Comparison of ENCODE assay signal across 18 cellular contexts in genomic region chr2:141498561-141498960, GRCh38.
DNase-seq lines count a peak whose midpoint lies in the region; ATAC-seq and TF ChIP-seq lines count a peak whose summit lies in the region.
"Had no signal": no experiment of that assay in that cellular context is flagged by ENCODE, and none has a peak within 500 bp of the region (broad histone marks: within the 10 kb centered on the region; RNA-seq: fewer than 3 reads in every experiment).

No MANE protein-coding gene starts in this region.

- H3K4me3 ChIP-seq in BLaER1 treated with 17β-estradiol and CSF1 and Interleukin-3, amounts not matched to agents 10 nM and 100 nM = no peak overlapping the region
- no peak overlapping the region for H3K4me3 ChIP-seq in thyroid gland (replicated peaks in 1 of 3)
- H3K4me3 ChIP-seq: HAP-1, SJSA1 had no signal

- no peak overlapping the region for H3K9ac ChIP-seq in BLaER1 treated with 17β-estradiol and CSF1 and Interleukin-3, amounts not matched to agents 10 nM and 100 nM

- intact Hi-C loops in thyroid gland (cut with DNase I) = no loop called here

- H4K20me1 ChIP-seq in BLaER1 treated with 17β-estradiol and CSF1 and Interleukin-3, amounts not matched to agents 10 nM and 100 nM = no peaks in the 10 kb centered on the region

- ATAC-seq in GM21737 (IDR thresholded peaks at IDR 0.05; ENCODE audit: unreplicated experiment) (no peak), GM19395 (IDR thresholded peaks at IDR 0.05; ENCODE audit: unreplicated experiment) (no peak)
- ATAC-seq: PC-3 had no signal

- no peak overlapping the region for H3K27ac ChIP-seq in BLaER1 treated with 17β-estradiol and CSF1 and Interleukin-3, amounts not matched to agents 10 nM and 100 nM
- no peak overlapping the region for H3K27ac ChIP-seq in thyroid gland
- H3K27ac ChIP-seq: HL-60, SJSA1 had no signal

- no peaks in the 10 kb centered on the region for H3K36me3 ChIP-seq in BLaER1 treated with 17β-estradiol and CSF1 and Interleukin-3, amounts not matched to agents 10 nM and 100 nM
- no peaks in the 10 kb centered on the region for H3K36me3 ChIP-seq in thyroid gland
- H3K36me3 ChIP-seq: HAP-1, SJSA1 had no signal

- no peak for TF ChIP-seq CTCF in thyroid gland (IDR thresholded peaks at IDR 0.05)

- WGBS in thyroid gland, 2 donors = 83 to 90% methylated on average over 1 of the region's 1 CpG

- peak; percentile 18 for DNase-seq in LHCN-M2 (ENCODE audit: low read depth)
- DNase-seq in astrocyte of the hippocampus (ENCODE audit: low read depth, low spot score) = peak; percentile 51
- DNase-seq in iris pigment epithelial cell (ENCODE audit: low read depth) = peak; percentile 55
- DNase-seq in thyroid gland = no peak
- no peak for DNase-seq in NCI-H1694 treated with DMSO at 0.1 percent for 48 hours (lab: John Stamatoyannopoulos, UW)
- DNase-seq: Calu3; CD4-positive, alpha-beta T cell; DMS79 treated with DMSO at 0.1 percent for 48 hours; NCI-H1048; NCI-H1694; NCI-H69; PC-3 had no signal

- H3K4me1 ChIP-seq in BLaER1 treated with 17β-estradiol and CSF1 and Interleukin-3, amounts not matched to agents 10 nM and 100 nM = peaks cover 5 to 29% (median 19%) of the 10 kb centered on the region in 10 experiments; a peak in 16 of 20 replicates
- H3K4me1 ChIP-seq in thyroid gland = no peaks in the 10 kb centered on the region
- H3K4me1 ChIP-seq: HAP-1 had no signal

- H3K4me2 ChIP-seq in BLaER1 treated with 17β-estradiol and CSF1 and Interleukin-3, amounts not matched to agents 10 nM and 100 nM = peak overlapping the region in 7 of 11 experiments; percentile 11 to 42 (median 31); a peak in 10 of 22 replicates

- H3K27me3 ChIP-seq in BLaER1 treated with 17β-estradiol and CSF1 and Interleukin-3, amounts not matched to agents 10 nM and 100 nM = no peaks in the 10 kb centered on the region
- H3K27me3 ChIP-seq in thyroid gland = no peaks in the 10 kb centered on the region
- H3K27me3 ChIP-seq: SJSA1 had no signal

- H3K9me3 ChIP-seq in BLaER1 treated with 17β-estradiol and CSF1 and Interleukin-3, amounts not matched to agents 10 nM and 100 nM (replicated peaks in 1 of 11) = no peaks in the 10 kb centered on the region; a peak in 1 of 22 replicates
- H3K9me3 ChIP-seq in thyroid gland = no peaks in the 10 kb centered on the region
- H3K9me3 ChIP-seq: HAP-1, SJSA1 had no signal

- TF ChIP-seq POLR2A in thyroid gland (IDR thresholded peaks at IDR 0.05) = no peak

Comparison
In these comparisons a context has a peak if more than half of its experiments do, and no peak if none do; other contexts are left out.
1. DNase-seq: peak in LHCN-M2 (single experiment), astrocyte of the hippocampus (single experiment) and iris pigment epithelial cell (single experiment); none in thyroid gland (0 of 2) and NCI-H1694 treated with DMSO at 0.1 percent for 48 hours (single experiment).